19 cellular contexts compared by ENCODE assay signal in the genomic region with DNA sequence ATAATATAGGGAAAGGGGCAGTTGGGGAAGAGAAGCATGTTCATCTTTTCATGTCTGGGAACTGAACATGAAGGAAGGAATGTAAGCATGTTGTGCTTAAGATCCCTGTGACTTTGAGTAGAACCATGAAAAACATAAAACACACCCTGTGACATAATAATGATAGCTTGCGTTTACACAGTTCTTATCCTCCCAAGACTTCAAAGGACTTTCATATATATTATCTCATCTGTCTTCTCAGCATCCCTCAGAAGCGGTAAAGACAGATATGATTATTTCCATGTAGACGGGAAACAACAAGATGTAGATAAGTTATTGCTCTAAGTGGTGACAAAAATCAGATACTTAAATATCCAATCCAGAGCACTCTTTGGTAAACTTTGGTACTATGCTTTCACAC. TPM values are rescaled to one million over a fixed set of nuclear protein-coding genes. Genes with fewer than 3 reads are reported as not detected.
DNase-seq lines count a peak whose midpoint lies in the region; ATAC-seq, FAIRE-seq and TF ChIP-seq lines count a peak whose summit lies in the region.
"Had no signal": no experiment of that assay in that cellular context is flagged by ENCODE, and none has a peak within 500 bp of the region (broad histone marks: within the 10 kb centered on the region; RNA-seq: fewer than 3 reads in every experiment).

No MANE protein-coding gene starts in this region.

- POLR2A ChIA-PET in HepG2 (lab: Yijun Ruan, JAX), result interaction anchor here (1.0 kb wide), 1 partner anchor 264 kb away, joined by 3 read pairs; the partner anchor contains the start of gene CBR4

- H4K20me1 ChIP-seq in HepG2 (ENCODE audit: insufficient read depth, low read length), result no peaks in the 10 kb centered on the region

- no peak for TF ChIP-seq CTCF in HepG2 (CRISPR knock-in tag; IDR thresholded peaks at IDR 0.05)
- no peak for TF ChIP-seq CTCF in right lobe of liver (IDR thresholded peaks at IDR 0.05)
- TF ChIP-seq CTCF in mesothelial cell of epicardium (IDR thresholded peaks at IDR 0.05; ENCODE audit: unreplicated experiment), result no peak

- peaks cover 44% of the 10 kb centered on the region for H3K4me1 Mint-ChIP-seq in mesothelial cell of epicardium

- no peaks in the 10 kb centered on the region for H3K9me3 Mint-ChIP-seq in mesothelial cell of epicardium
- H3K9me3 Mint-ChIP-seq: GM23338, H9, HFFc6 had no signal

- in situ Hi-C loops in HepG2 (cut with HindIII; ENCODE audit: extremely low pct_ligation_motif_present, low pct_unique_long_range_greater_than_20kb), result no loop called here

- WGBS in HepG2 (ENCODE audit: low lambda C conversion rate), result 24% methylated on average over 3 of the region's 3 CpGs
- 66% methylated on average over 3 of the region's 3 CpGs for WGBS in right lobe of liver (ENCODE audit: insufficient coverage, low coverage, low lambda C conversion rate, missing lambda C conversion rate)

- TF ChIP-seq RAD21 in HepG2 (CRISPR knock-in tag; IDR thresholded peaks at IDR 0.05), result no peak

- no peak overlapping the region for H2AFZ ChIP-seq in HepG2 (ENCODE audit: low read length)
- H2AFZ ChIP-seq: GM23338 had no signal

- DNase-seq in HepG2 (ENCODE audit: low spot score) (no peak), right lobe of liver (no peak), NCI-H2227 treated with DMSO at 0.1 percent for 48 hours (lab: John Stamatoyannopoulos, UW) (peak; percentile 54), mesothelial cell of epicardium (ENCODE audit: low spot score in 2 of 2, unreplicated experiment in 2 of 2) (no peak), HPDE6-E6E7 (ENCODE audit: extremely low spot score) (no peak), kidney glomerular epithelial cell (lab: John Stamatoyannopoulos, UW) (no peak), NCI-H146 (lab: John Stamatoyannopoulos, UW) (no peak)
- DNase-seq: C1 segment of cervical spinal cord, Calu3, COR-L47, DMS53, DMS79 treated with DMSO at 0.1 percent for 48 hours, GF-D8, H9, HFFc6 had no signal

- no peak overlapping the region for H3K4me2 ChIP-seq in HepG2 (ENCODE audit: low read depth, low read length)
- H3K4me2 ChIP-seq: GM23338 had no signal

- FAIRE-seq in HepG2 (lab: Jason Lieb, UNC), result no peak

- no peaks in the 10 kb centered on the region for H3K27me3 Mint-ChIP-seq in mesothelial cell of epicardium (ENCODE audit: low read depth)

- H3K27ac Mint-ChIP-seq in mesothelial cell of epicardium, result peak overlapping the region; percentile 36
- H3K27ac Mint-ChIP-seq: GM23338, H9 had no signal

- TF ChIP-seq EP300 in HepG2 (IDR thresholded peaks at IDR 0.05; ENCODE audit: low read depth in 2 of 2, low read length in 2 of 2) (no peak), HepG2 (CRISPR knock-in tag; IDR thresholded peaks at IDR 0.05; ENCODE audit: borderline replicate concordance) (no peak)

- intact Hi-C loops in HepG2 (cut with micrococcal nuclease; ENCODE audit: unreplicated experiment) (no loop called here), right lobe of liver (cut with DNase I) (no loop called here)

- H3K9ac ChIP-seq in HepG2 (ENCODE audit: insufficient read depth, low read depth, low read length), result no peak overlapping the region

- no peak for ATAC-seq in HepG2
- no peak for ATAC-seq in right lobe of liver
- ATAC-seq: GM23338, HCT116 had no signal

- CTCF ChIA-PET in HepG2 (lab: Yijun Ruan, JAX; ENCODE audit: low intra/inter-chr PET ratio, low total read pairs), result no interaction called here

- H3K4me3 ChIP-seq in HepG2 (replicated peaks in 1 of 3; ENCODE audit: insufficient read depth in 1 of 3, low read depth in 2 of 3, low read length in 3 of 3), result no peak overlapping the region
- H3K4me3 ChIP-seq in right lobe of liver, result no peak overlapping the region
- H3K4me3 ChIP-seq: GM23338 had no signal

- no peaks in the 10 kb centered on the region for H3K36me3 ChIP-seq in HepG2 (replicated peaks in 1 of 2; ENCODE audit: control insufficient read depth in 1 of 2, insufficient read depth in 2 of 2, low read length in 2 of 2)
- H3K36me3 ChIP-seq in right lobe of liver, result no peaks in the 10 kb centered on the region

- H3K27ac ChIP-seq in HepG2 (ENCODE audit: extremely low read length, insufficient read depth, low read length) (no peak overlapping the region), right lobe of liver (no peak overlapping the region)

- H3K36me3 Mint-ChIP-seq in mesothelial cell of epicardium, result no peaks in the 10 kb centered on the region
- H3K36me3 Mint-ChIP-seq: CD4-positive, alpha-beta memory T cell had no signal

- no peak for TF ChIP-seq POLR2A in HepG2 (IDR thresholded peaks at IDR 0.05; ENCODE audit: insufficient read depth in 1 of 2, low read depth in 2 of 2, low read length in 2 of 2)
- TF ChIP-seq POLR2A in right lobe of liver (IDR thresholded peaks at IDR 0.05), result no peak

- no TSS peak for BruUV-seq in HepG2 (replicated peaks; lab: Mats Ljungman, UMichigan)

- H3K27me3 ChIP-seq in HepG2 (ENCODE audit: control insufficient read depth in 1 of 2, insufficient read depth in 2 of 2, low read length in 2 of 2) (peaks cover 0 to 4% of the 10 kb centered on the region in 2 experiments; a peak in 1 of 5 replicates), right lobe of liver (no peaks in the 10 kb centered on the region)

- no peaks in the 10 kb centered on the region for H3K79me2 ChIP-seq in HepG2 (ENCODE audit: insufficient read depth, low read length)

- H3K9me3 ChIP-seq in HepG2 (ENCODE audit: low read length) (no peaks in the 10 kb centered on the region), right lobe of liver (no peaks in the 10 kb centered on the region)

- H3K4me1 ChIP-seq in HepG2 (ENCODE audit: insufficient read depth, low read length), result peaks cover 21% of the 10 kb centered on the region
- peaks cover 0 to 6% (median 2%) of the 10 kb centered on the region in 4 donors for H3K4me1 ChIP-seq in right lobe of liver

- no peak overlapping the region for H3K4me3 Mint-ChIP-seq in mesothelial cell of epicardium
- H3K4me3 Mint-ChIP-seq: CD4-positive, alpha-beta memory T cell; GM23338; H9; HFFc6 had no signal

TF ChIP-seq in HepG2, 621 proteins besides CTCF, POLR2A, EP300 and RAD21:
- TF ChIP-seq TCF7L2 (IDR thresholded peaks at IDR 0.05; ENCODE audit: low read depth, low read length), result 0 out of 2 replicates have a peak, but pooled peaks have one; percentile 18
- TF ChIP-seq USF2 (IDR thresholded peaks at IDR 0.05; ENCODE audit: low read depth, low read length), result no peak
- TF ChIP-seq USF2 (CRISPR knock-in tag; IDR thresholded peaks at IDR 0.05; ENCODE audit: borderline replicate concordance), result no peak

RNA-seq across cellular contexts. Expression of gene SH3RF1, which starts 3.3 kb away (rescaled TPM):
- total RNA-seq in HepG2 (2016; rRNA removed; fragmentation: Illumina TruSeq; extraction: Trizol), result 3.2 and 3.8 TPM in 2 replicates
- 1.3 and 2.3 TPM in 2 replicates for total RNA-seq in HepG2 (2016; cell fraction: cytosol; rRNA removed; fragmentation: Illumina TruSeq; extraction: Trizol; ENCODE audit: low read depth)
- 3.0 and 3.3 TPM in 2 replicates for total RNA-seq in HepG2 (2016; cell fraction: insoluble cytoplasmic fraction; rRNA removed; fragmentation: Illumina TruSeq; extraction: Trizol)
- 2.4 and 2.6 TPM in 2 replicates for total RNA-seq in HepG2 (2016; cell fraction: membrane; rRNA removed; fragmentation: Illumina TruSeq; extraction: Trizol)
- total RNA-seq in HepG2 (2016; cell fraction: nucleus; rRNA removed; fragmentation: Illumina TruSeq; extraction: Trizol), result 7.0 and 12.0 TPM in 2 replicates
- polyA plus RNA-seq in HepG2 (2011; rRNA removed), result 3.1 and 3.2 TPM in 2 replicates
- polyA plus RNA-seq in HepG2 (2011; cell fraction: cytosol; rRNA removed), result 1.9 and 2.5 TPM in 2 replicates
- 5.0 and 7.8 TPM in 2 replicates for polyA plus RNA-seq in HepG2 (2011; cell fraction: nucleus; rRNA removed)
- 1.9 and 2.2 TPM in 2 replicates for polyA plus RNA-seq in HepG2 (2012)
- polyA plus RNA-seq in HepG2 (2016; cell fraction: cytosol; fragmentation: Illumina TruSeq; extraction: Trizol; ENCODE audit: low read depth), result 0.23 and 0.25 TPM in 2 replicates
- 2.4 and 2.7 TPM in 2 replicates for polyA plus RNA-seq in HepG2 (2016; cell fraction: insoluble cytoplasmic fraction; fragmentation: Illumina TruSeq; extraction: Trizol; ENCODE audit: low read depth)
- polyA plus RNA-seq in HepG2 (2016; cell fraction: membrane; fragmentation: Illumina TruSeq; extraction: Trizol; ENCODE audit: low read depth), result 0.74 and 0.91 TPM in 2 replicates
- polyA plus RNA-seq in HepG2 (2016; cell fraction: nucleus; fragmentation: Illumina TruSeq; extraction: Trizol; ENCODE audit: insufficient read depth, low read depth), result 2.8 and 3.6 TPM in 2 replicates
- polyA minus RNA-seq in HepG2 (2011; rRNA and poly(A)+ RNA removed; ENCODE audit: low replicate concordance), result 25.0 and 59.0 TPM in 2 replicates
- 4.5 and 7.2 TPM in 2 replicates for polyA minus RNA-seq in HepG2 (2011; cell fraction: cytosol; rRNA and poly(A)+ RNA removed)
- polyA minus RNA-seq in HepG2 (2011; cell fraction: nucleus; rRNA and poly(A)+ RNA removed), result 26.3 and 31.1 TPM in 2 replicates
- total RNA-seq in right lobe of liver, result 10 to 100 TPM in 1 of 6 experiments, 1 to 10 TPM in 5; 5.5 to 11.0 (median 7.3) TPM
- total RNA-seq in mesothelial cell of epicardium, result 18.1 to 20.3 TPM (median 19.6 TPM) in 3 replicates
- total RNA-seq: G401 had no signal
